Comparison of ENCODE assay signal across 19 cellular contexts in genomic region chr14:24262821-24263733, GRCh38. TPM values are rescaled to one million over a fixed set of nuclear protein-coding genes. Genes with fewer than 3 reads are reported as not detected.
DNase-seq lines count a peak whose midpoint lies in the region; ATAC-seq and TF ChIP-seq lines count a peak whose summit lies in the region.
"Had no signal": no experiment of that assay in that cellular context is flagged by ENCODE, and none has a peak within 500 bp of the region (broad histone marks: within the 10 kb centered on the region; RNA-seq: fewer than 3 reads in every experiment).

TGM1 (minus strand) TSS chr14:24263177; CDS start chr14:24262352, 825 bp downstream.

- ATAC-seq in GM18870 (IDR thresholded peaks at IDR 0.05; ENCODE audit: unreplicated experiment): no peak
- no peak for ATAC-seq in HG02938 (IDR thresholded peaks at IDR 0.05; ENCODE audit: unreplicated experiment)
- ATAC-seq: left lobe of liver had no signal

- no peak for TF ChIP-seq POLR2A in breast epithelium (IDR thresholded peaks at IDR 0.05)
- TF ChIP-seq POLR2A in suprapubic skin (IDR thresholded peaks at IDR 0.05): no peak

- TF ChIP-seq CTCF in breast epithelium (IDR thresholded peaks at IDR 0.05) (no peak), kidney epithelial cell (IDR thresholded peaks at IDR 0.05; ENCODE audit: insufficient read depth, low read length, poor library complexity, severe bottlenecking) (no peak), suprapubic skin (IDR thresholded peaks at IDR 0.05) (no peak)

- no peaks in the 10 kb centered on the region for H3K4me1 Mint-ChIP-seq in activated naive CD4-positive, alpha-beta T cell treated with anti-CD3 and anti-CD28 coated beads for 36 hours (ENCODE audit: low read depth)

- no peak for TF ChIP-seq EP300 in suprapubic skin (IDR thresholded peaks at IDR 0.05)

- H3K4me3 Mint-ChIP-seq in activated naive CD4-positive, alpha-beta T cell treated with anti-CD3 and anti-CD28 coated beads for 36 hours: no peak within 1 kb of the TSS
- H3K4me3 Mint-ChIP-seq: activated T-helper 1 cell treated with anti-CD3 and anti-CD28 coated beads, Interleukin-12 subunit alpha, Interleukin-12 subunit beta, Interleukin-2, Interleukin-4 antibody, amounts not matched to agents 30 ng/mL and 10 ng/mL and 1 ng/mL, durations not matched to agents 14 hours and 24 hours and 36 hours; CD14-positive monocyte had no signal

- CTCF ChIA-PET in activated naive CD4-positive, alpha-beta T cell treated with anti-CD3 and anti-CD28 coated beads for 36 hours (lab: Charles Lee): interaction anchor here (0.9 kb wide), 1 partner anchor 12 kb away, joined by 3 read pairs; no protein-coding TSS in a partner anchor

- no peak for DNase-seq in activated naive CD4-positive, alpha-beta T cell treated with anti-CD3 and anti-CD28 coated beads for 36 hours
- DNase-seq in activated naive CD4-positive, alpha-beta T cell treated with Interleukin-2 at 50 U/mL for 16 hours: no peak
- DNase-seq in breast epithelium (ENCODE audit: low spot score in 2 of 2): no peak
- DNase-seq in kidney epithelial cell (ENCODE audit: low read depth): no peak
- no peak for DNase-seq in suprapubic skin (ENCODE audit: low spot score in 2 of 2)
- DNase-seq in HuH-7 (ENCODE audit: low spot score): no peak
- DNase-seq: activated CD8-positive, alpha-beta memory T cell treated with anti-CD3 and anti-CD28 coated beads for 24 hours; amygdala; cerebellar nuclear complex; effector memory CD4-positive, alpha-beta T cell; NCI-H1930; transverse colon had no signal

- WGBS in suprapubic skin: 83% methylated on average over 12 of the region's 14 CpGs

- H3K36me3 ChIP-seq in breast epithelium (peaks cover 9% of the 10 kb centered on the region), kidney epithelial cell (ENCODE audit: control insufficient read depth, insufficient read depth, low read length) (peaks cover 1% of the 10 kb centered on the region), suprapubic skin (peaks cover 32% of the 10 kb centered on the region)

- H3K9me3 Mint-ChIP-seq in activated naive CD4-positive, alpha-beta T cell treated with anti-CD3 and anti-CD28 coated beads for 36 hours: no peaks in the 10 kb centered on the region
- H3K9me3 Mint-ChIP-seq: activated T-helper 1 cell treated with anti-CD3 and anti-CD28 coated beads, Interleukin-12 subunit alpha, Interleukin-12 subunit beta, Interleukin-2, Interleukin-4 antibody, amounts not matched to agents 30 ng/mL and 10 ng/mL and 1 ng/mL, durations not matched to agents 14 hours and 24 hours and 36 hours; CD14-positive monocyte had no signal

- intact Hi-C loops in activated naive CD4-positive, alpha-beta T cell treated with anti-CD3 and anti-CD28 coated beads for 36 hours (cut with micrococcal nuclease): no loop called here
- intact Hi-C loops in breast epithelium (cut with DNase I; ENCODE audit: low total_unique reads): no loop called here

- H3K27me3 ChIP-seq in breast epithelium (no peaks in the 10 kb centered on the region), kidney epithelial cell (ENCODE audit: control insufficient read depth, insufficient read depth, low read length) (no peaks in the 10 kb centered on the region), suprapubic skin (no peaks in the 10 kb centered on the region)
- H3K27me3 ChIP-seq: hepatocyte, transverse colon had no signal

- peaks cover 13% of the 10 kb centered on the region for H3K36me3 Mint-ChIP-seq in activated naive CD4-positive, alpha-beta T cell treated with anti-CD3 and anti-CD28 coated beads for 36 hours (ENCODE audit: low read depth)

- no peaks in the 10 kb centered on the region for H3K27me3 Mint-ChIP-seq in activated naive CD4-positive, alpha-beta T cell treated with anti-CD3 and anti-CD28 coated beads for 36 hours (ENCODE audit: low read depth)

- H3K4me3 ChIP-seq in breast epithelium: no peak within 1 kb of the TSS
- no peak within 1 kb of the TSS for H3K4me3 ChIP-seq in kidney epithelial cell (ENCODE audit: low read depth, low read length)
- H3K4me3 ChIP-seq in suprapubic skin: no peak within 1 kb of the TSS
- H3K4me3 ChIP-seq: A549, hepatocyte, transverse colon had no signal

- H3K9me3 ChIP-seq in breast epithelium (no peaks in the 10 kb centered on the region), suprapubic skin (no peaks in the 10 kb centered on the region)
- H3K9me3 ChIP-seq: A549, transverse colon had no signal

- no peak within 1 kb of the TSS for H3K27ac Mint-ChIP-seq in activated naive CD4-positive, alpha-beta T cell treated with anti-CD3 and anti-CD28 coated beads for 36 hours
- H3K27ac Mint-ChIP-seq: activated T-helper 1 cell treated with anti-CD3 and anti-CD28 coated beads, Interleukin-12 subunit alpha, Interleukin-12 subunit beta, Interleukin-2, Interleukin-4 antibody, amounts not matched to agents 30 ng/mL and 10 ng/mL and 1 ng/mL, durations not matched to agents 14 hours and 24 hours and 36 hours had no signal

- H3K4me1 ChIP-seq in breast epithelium (no peaks in the 10 kb centered on the region), suprapubic skin (peaks cover 33% of the 10 kb centered on the region)
- H3K4me1 ChIP-seq: transverse colon had no signal

- H3K27ac ChIP-seq in breast epithelium: peak within 1 kb of the TSS; percentile 45 to 55
- peak within 1 kb of the TSS; percentile 43 for H3K27ac ChIP-seq in suprapubic skin
- H3K27ac ChIP-seq: A549, hepatocyte, transverse colon had no signal

RNA-seq across cellular contexts. Expression of gene TGM1, which starts in this region (rescaled TPM):
- 10 to 100 TPM; 13.5 to 13.8 TPM for total RNA-seq in activated naive CD4-positive, alpha-beta T cell treated with anti-CD3 and anti-CD28 coated beads for 36 hours
- total RNA-seq in breast epithelium (10 to 100 TPM in 1 of 3 donors, 1 to 10 TPM in 1, under 1 TPM in 1; 0.32 to 18.7 (median 1.6) TPM), kidney epithelial cell (3.1 and 12.3 TPM in 2 replicates), suprapubic skin (100 to 1,000 TPM; 127 to 144 (median 130) TPM)
